Comparison of ENCODE assay signal across 35 cellular contexts in genomic region chr12:21155517-21156351, GRCh38. TPM values are rescaled to one million over a fixed set of nuclear protein-coding genes. Genes with fewer than 3 reads are reported as not detected.
"Had no signal": no experiment of that assay in that cellular context is flagged by ENCODE, and none has a peak within 500 bp of the region (broad histone marks: within the 10 kb centered on the region; RNA-seq: fewer than 3 reads in every experiment).

No MANE protein-coding gene starts in this region.

- H3K4me3 ChIP-seq: coronary artery, esophagus muscularis mucosa, gastroesophageal sphincter, heart left ventricle, hepatocyte, left ventricle myocardium inferior, lower lobe of right lung, sigmoid colon, stomach, thyroid gland, vagina had no signal

- H3K4me1 ChIP-seq: esophagus muscularis mucosa, foreskin keratinocyte, gastroesophageal sphincter, heart left ventricle, left ventricle myocardium inferior, lower lobe of right lung, parathyroid adenoma, sigmoid colon, stomach, thyroid gland, vagina had no signal

- H2AFZ ChIP-seq: hepatocyte, parathyroid adenoma had no signal

- H3K27me3 ChIP-seq: esophagus muscularis mucosa, foreskin keratinocyte, gastroesophageal sphincter, heart left ventricle, hepatocyte, sigmoid colon, stomach, thyroid gland, vagina had no signal

- H3K4me2 ChIP-seq: hepatocyte had no signal

- H3K9ac ChIP-seq: parathyroid adenoma had no signal

- FAIRE-seq: endothelial cell of umbilical vein, islet of Langerhans had no signal

- H3K79me2 ChIP-seq: hepatocyte, parathyroid adenoma had no signal

- H3K9me3 ChIP-seq: esophagus muscularis mucosa, gastroesophageal sphincter, lower lobe of right lung, stomach, thyroid gland, vagina had no signal

- H3K36me3 ChIP-seq: esophagus muscularis mucosa, gastroesophageal sphincter, heart left ventricle, left ventricle myocardium inferior, lower lobe of right lung, sigmoid colon, stomach, thyroid gland, vagina had no signal

- ATAC-seq: foreskin keratinocyte; gastroesophageal sphincter; heart left ventricle; left cardiac atrium; lower lobe of right lung; naive thymus-derived CD8-positive, alpha-beta T cell; stimulated activated effector memory CD8-positive, alpha-beta T cell treated with anti-CD3 and anti-CD28 coated beads, Interleukin-12 subunit alpha, Interleukin-12 subunit beta, amount 100 ng/mL, for 72 hours had no signal

- H3K27ac ChIP-seq: coronary artery, esophagus muscularis mucosa, foreskin keratinocyte, gastroesophageal sphincter, heart left ventricle, hepatocyte, left ventricle myocardium inferior, lower lobe of right lung, parathyroid adenoma, sigmoid colon, stomach, thyroid gland, vagina had no signal

- DNase-seq: dermis blood vessel endothelial cell; effector memory CD4-positive, alpha-beta T cell; foreskin keratinocyte; heart left ventricle; left cardiac atrium; left ventricle myocardium inferior; lower lobe of right lung; naive thymus-derived CD8-positive, alpha-beta T cell; nephron progenitor cell; sigmoid colon; stimulated activated CD4-positive, alpha-beta T cell treated with anti-CD3 and anti-CD28 coated beads, Interleukin-2, amount 100 ng/mL, for 24 hours; stimulated activated CD4-positive, alpha-beta T cell treated with anti-CD3 and anti-CD28 coated beads, Interleukin-4, amount 100 ng/mL, for 24 hours; stimulated activated naive CD4-positive, alpha-beta T cell treated with Interleukin-2 at 50 U/mL for 16 hours; stomach; thyroid gland; trophoblast cell had no signal

RNA-seq across cellular contexts. Expression of gene SLCO1B1, which starts 24.7 kb away (rescaled TPM):
- total RNA-seq: dermis blood vessel endothelial cell; endothelial cell of umbilical vein; epithelial cell of proximal tubule; esophagus muscularis mucosa; fibroblast of lung; foreskin keratinocyte; gastroesophageal sphincter; kidney epithelial cell; left cardiac atrium; left ventricle myocardium inferior; lower lobe of right lung; mesenteric fat pad; myocyte; naive thymus-derived CD8-positive, alpha-beta T cell; omental fat pad; sigmoid colon; skeletal muscle tissue; stomach; subcutaneous adipose tissue; temporal lobe; thyroid gland; ureter; vagina had no signal
- polyA plus RNA-seq: endothelial cell of umbilical vein; fibroblast of lung; foreskin keratinocyte; heart left ventricle; naive thymus-derived CD8-positive, alpha-beta T cell; sigmoid colon; stomach had no signal
